31 cellular contexts compared by ENCODE assay signal in the genomic region with DNA sequence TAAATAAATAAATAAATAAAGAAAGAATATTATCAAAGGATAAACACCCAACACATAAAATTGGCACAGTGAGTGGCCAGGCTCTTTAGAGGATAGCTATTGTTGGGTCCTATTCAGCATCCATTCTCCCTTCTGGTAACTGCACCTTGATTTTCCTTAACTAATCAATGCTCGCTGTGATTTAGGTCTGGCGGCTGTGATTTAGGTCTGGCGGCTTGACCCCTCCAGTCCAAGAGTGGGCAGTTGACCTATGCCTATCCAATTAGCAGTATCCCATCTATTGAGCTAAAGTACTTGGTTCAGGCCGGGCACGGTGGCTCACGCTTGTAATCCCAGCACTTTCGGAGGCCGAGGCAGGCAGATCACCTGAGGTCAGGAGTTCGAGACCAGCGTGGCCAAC. TPM values are rescaled to one million over a fixed set of nuclear protein-coding genes. Genes with fewer than 3 reads are reported as not detected.
"Had no signal": no experiment of that assay in that cellular context is flagged by ENCODE, and none has a peak within 500 bp of the region (broad histone marks: within the 10 kb centered on the region; RNA-seq: fewer than 3 reads in every experiment).

No MANE protein-coding gene starts in this region.

- H3K4me3 ChIP-seq: ascending aorta, cardiac muscle cell had no signal

- FAIRE-seq: bronchial epithelial cell, TTC549 had no signal

- H3K36me3 ChIP-seq: ascending aorta, cardiac muscle cell had no signal

- ATAC-seq: activated CD4-positive, alpha-beta T cell treated with anti-CD3 and anti-CD28 coated beads for 36 hours; activated CD4-positive, CD25-positive, alpha-beta regulatory T cell treated with anti-CD3 and anti-CD28 coated beads, Interleukin-2, amount 50 U/mL, for 24 hours; activated CD8-positive, alpha-beta memory T cell treated with anti-CD3 and anti-CD28 coated beads, Interleukin-2, amount 10 ng/mL, durations not matched to agents 7 days and 5 days; activated CD8-positive, alpha-beta T cell treated with anti-CD3 and anti-CD28 coated beads, Interleukin-2, amount 10 ng/mL, durations not matched to agents 7 days and 5 days; activated naive CD8-positive, alpha-beta T cell treated with anti-CD3 and anti-CD28 coated beads, Interleukin-2, amount 50 U/mL, for 24 hours; T-cell; T-helper 17 cell had no signal

- DNase-seq: activated CD4-positive, alpha-beta memory T cell treated with anti-CD3 and anti-CD28 coated beads, Interleukin-2, amount 10 ng/mL, durations not matched to agents 7 days and 5 days; activated CD4-positive, alpha-beta T cell treated with anti-CD3 and anti-CD28 coated beads for 1 hour; activated CD4-positive, alpha-beta T cell treated with anti-CD3 and anti-CD28 coated beads for 36 hours; activated CD4-positive, alpha-beta T cell treated with anti-CD3 and anti-CD28 coated beads for 48 hours; activated CD4-positive, alpha-beta T cell treated with anti-CD3 and anti-CD28 coated beads, Interleukin-2, amount 10 ng/mL, durations not matched to agents 7 days and 5 days; activated CD4-positive, alpha-beta T cell treated with anti-CD3 and anti-CD28 coated beads, Interleukin-2, amount 50 U/mL, for 48 hours; activated CD4-positive, CD25-positive, alpha-beta regulatory T cell; activated CD8-positive, alpha-beta memory T cell treated with anti-CD3 and anti-CD28 coated beads for 24 hours; activated CD8-positive, alpha-beta memory T cell treated with anti-CD3 and anti-CD28 coated beads, Interleukin-2, amount 10 ng/mL, durations not matched to agents 7 days and 5 days; activated CD8-positive, alpha-beta memory T cell treated with anti-CD3 and anti-CD28 coated beads, Interleukin-2, amount 50 U/mL, for 48 hours; activated CD8-positive, alpha-beta T cell treated with anti-CD3 and anti-CD28 coated beads, Interleukin-2, amount 10 ng/mL, durations not matched to agents 7 days and 5 days; activated effector memory CD4-positive, alpha-beta T cell treated with Interleukin-2 at 50 U/mL for 16 hours; activated gamma-delta T cell; activated naive CD4-positive, alpha-beta T cell treated with anti-CD3 and anti-CD28 coated beads, Interleukin-2, amount 10 ng/mL, durations not matched to agents 7 days and 5 days; activated naive CD4-positive, alpha-beta T cell treated with Interleukin-2 at 50 U/mL for 16 hours; activated naive CD8-positive, alpha-beta T cell treated with anti-CD3 and anti-CD28 coated beads, Interleukin-2, amount 10 ng/mL, durations not matched to agents 7 days and 5 days; activated naive CD8-positive, alpha-beta T cell treated with anti-CD3 and anti-CD28 coated beads, Interleukin-2, amount 50 U/mL, for 24 hours; activated T-cell treated with anti-CD3 and anti-CD28 coated beads, Interleukin-2, amount 50 U/mL, for 24 hours; activated T-cell treated with anti-CD3 and anti-CD28 coated beads, Interleukin-2, amount 50 U/mL, for 48 hours; amygdala; anterior cingulate cortex; caudate nucleus; cerebellar nuclear complex; T-cell; T-helper 17 cell had no signal

- H3K27ac ChIP-seq: ascending aorta, cardiac muscle cell, VCaP had no signal

- H3K4me1 ChIP-seq: ascending aorta had no signal

RNA-seq across cellular contexts. Expression of a gene that starts 19.9 kb away (rescaled TPM):
- total RNA-seq: activated CD4-positive, alpha-beta memory T cell treated with anti-CD3 and anti-CD28 coated beads, Interleukin-2, amount 10 ng/mL, durations not matched to agents 7 days and 5 days; activated CD8-positive, alpha-beta T cell treated with anti-CD3 and anti-CD28 coated beads, Interleukin-2, amount 10 ng/mL, durations not matched to agents 7 days and 5 days; activated naive CD8-positive, alpha-beta T cell treated with anti-CD3 and anti-CD28 coated beads, Interleukin-2, amount 10 ng/mL, durations not matched to agents 7 days and 5 days; bronchial epithelial cell had no signal
